Comparison of ENCODE assay signal across 8 cellular contexts in the genomic region with DNA sequence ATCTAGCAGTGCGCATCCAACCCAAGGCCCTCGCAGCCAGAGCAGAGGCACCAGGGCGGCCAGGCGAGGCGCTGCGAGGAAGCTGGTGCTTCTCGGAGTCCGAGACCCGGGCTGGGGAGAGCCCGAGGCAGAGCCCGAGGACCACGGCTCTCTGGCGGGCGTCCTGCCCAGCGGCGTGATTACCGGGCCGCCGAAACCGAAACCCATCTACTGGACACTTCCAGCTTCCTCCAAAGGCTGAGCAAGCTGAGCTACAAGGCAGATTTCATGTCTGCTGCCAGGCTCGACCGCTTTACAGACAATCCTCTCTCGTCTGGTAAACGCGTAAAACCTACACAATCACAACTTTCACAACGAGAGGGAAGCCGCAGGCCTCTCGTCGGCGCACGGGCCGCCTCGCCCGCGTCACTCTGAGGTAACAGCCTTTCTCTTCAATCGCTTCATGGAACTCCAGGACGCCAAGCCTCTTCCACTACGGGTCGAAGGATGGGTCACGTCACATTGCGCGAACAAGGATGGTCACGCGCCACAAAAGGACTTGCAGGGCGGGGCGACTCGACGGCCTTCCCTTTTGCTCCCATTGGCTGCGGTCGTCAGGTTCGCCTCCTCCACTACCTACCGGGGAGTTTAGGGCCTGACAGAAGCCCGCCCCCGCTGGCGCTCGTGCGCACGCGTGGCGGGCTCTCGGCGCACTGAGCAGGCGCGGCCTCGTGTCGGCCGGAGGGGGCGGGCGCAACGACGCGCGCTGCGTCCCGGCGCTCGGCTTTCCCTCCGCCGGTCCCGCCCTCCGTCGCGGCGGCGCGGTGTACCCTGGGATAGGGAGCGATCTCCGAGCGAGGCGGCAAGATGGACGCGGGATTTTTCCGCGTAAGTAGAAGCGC. TPM values are rescaled to one million over a fixed set of nuclear protein-coding genes. Genes with fewer than 3 reads are reported as not detected.
DNase-seq lines count a peak whose midpoint lies in the region; ATAC-seq lines count a peak whose summit lies in the region.

A gene with protein sequence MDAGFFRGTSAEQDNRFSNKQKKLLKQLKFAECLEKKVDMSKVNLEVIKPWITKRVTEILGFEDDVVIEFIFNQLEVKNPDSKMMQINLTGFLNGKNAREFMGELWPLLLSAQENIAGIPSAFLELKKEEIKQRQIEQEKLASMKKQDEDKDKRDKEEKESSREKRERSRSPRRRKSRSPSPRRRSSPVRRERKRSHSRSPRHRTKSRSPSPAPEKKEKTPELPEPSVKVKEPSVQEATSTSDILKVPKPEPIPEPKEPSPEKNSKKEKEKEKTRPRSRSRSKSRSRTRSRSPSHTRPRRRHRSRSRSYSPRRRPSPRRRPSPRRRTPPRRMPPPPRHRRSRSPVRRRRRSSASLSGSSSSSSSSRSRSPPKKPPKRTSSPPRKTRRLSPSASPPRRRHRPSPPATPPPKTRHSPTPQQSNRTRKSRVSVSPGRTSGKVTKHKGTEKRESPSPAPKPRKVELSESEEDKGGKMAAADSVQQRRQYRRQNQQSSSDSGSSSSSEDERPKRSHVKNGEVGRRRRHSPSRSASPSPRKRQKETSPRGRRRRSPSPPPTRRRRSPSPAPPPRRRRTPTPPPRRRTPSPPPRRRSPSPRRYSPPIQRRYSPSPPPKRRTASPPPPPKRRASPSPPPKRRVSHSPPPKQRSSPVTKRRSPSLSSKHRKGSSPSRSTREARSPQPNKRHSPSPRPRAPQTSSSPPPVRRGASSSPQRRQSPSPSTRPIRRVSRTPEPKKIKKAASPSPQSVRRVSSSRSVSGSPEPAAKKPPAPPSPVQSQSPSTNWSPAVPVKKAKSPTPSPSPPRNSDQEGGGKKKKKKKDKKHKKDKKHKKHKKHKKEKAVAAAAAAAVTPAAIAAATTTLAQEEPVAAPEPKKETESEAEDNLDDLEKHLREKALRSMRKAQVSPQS (plus strand): TSS at position 822 of the 881 bp plus-strand sequence. CDS start 25 bp downstream, at position 847.

- H3K9me3 ChIP-seq in BLaER1 treated with 17β-estradiol and CSF1 and Interleukin-3, amounts not matched to agents 10 nM and 100 nM (replicated peaks in 1 of 11) = no peaks in the 10 kb centered on the region

- POLR2A ChIA-PET in activated CD4-positive, alpha-beta T cell treated with anti-CD3 and anti-CD28 coated beads, Interleukin-2, amount 10 ng/mL, durations not matched to agents 7 days and 5 days (lab: Charles Lee) = interaction anchor here (0.6 to 0.7 kb wide), 2 partner anchors 178 to 265 kb away, joined by 3 to 4 read pairs; no protein-coding TSS in a partner anchor

- CTCF ChIA-PET in activated CD4-positive, alpha-beta T cell treated with anti-CD3 and anti-CD28 coated beads, Interleukin-2, amount 10 ng/mL, durations not matched to agents 7 days and 5 days (lab: Charles Lee) = interaction anchor here (0.5 to 1.2 kb wide), 7 partner anchors 12 to 444 kb away, joined by 3 to 4 read pairs (median 3); partner anchors contain the start of gene NIPAL3

- peaks cover 50% of the 10 kb centered on the region for H3K4me1 Mint-ChIP-seq in activated CD4-positive, alpha-beta T cell treated with anti-CD3 and anti-CD28 coated beads, Interleukin-2, amount 10 ng/mL, durations not matched to agents 7 days and 5 days

- H3K27me3 Mint-ChIP-seq in activated CD4-positive, alpha-beta T cell treated with anti-CD3 and anti-CD28 coated beads, Interleukin-2, amount 10 ng/mL, durations not matched to agents 7 days and 5 days = no peaks in the 10 kb centered on the region

- peak within 1 kb of the TSS; percentile 100 for H3K27ac Mint-ChIP-seq in activated CD4-positive, alpha-beta T cell treated with anti-CD3 and anti-CD28 coated beads, Interleukin-2, amount 10 ng/mL, durations not matched to agents 7 days and 5 days

- H3K4me3 ChIP-seq in BLaER1 treated with 17β-estradiol and CSF1 and Interleukin-3, amounts not matched to agents 10 nM and 100 nM = peak within 1 kb of the TSS; percentile 84 to 98 (median 95)

- peak within 1 kb of the TSS; percentile 92 to 99 (median 94) for H3K4me2 ChIP-seq in BLaER1 treated with 17β-estradiol and CSF1 and Interleukin-3, amounts not matched to agents 10 nM and 100 nM

- peak; percentile 95 for ATAC-seq in GM19324 (IDR thresholded peaks at IDR 0.05; ENCODE audit: low FRiP score, unreplicated experiment)
- peak; percentile 66 for ATAC-seq in HG03469 (IDR thresholded peaks at IDR 0.05; ENCODE audit: unreplicated experiment)
- peak; percentile 88 for ATAC-seq in left colon

- H3K9me3 Mint-ChIP-seq in activated CD4-positive, alpha-beta T cell treated with anti-CD3 and anti-CD28 coated beads, Interleukin-2, amount 10 ng/mL, durations not matched to agents 7 days and 5 days = no peaks in the 10 kb centered on the region

- peak within 1 kb of the TSS; percentile 95 to 100 (median 97) for H3K27ac ChIP-seq in BLaER1 treated with 17β-estradiol and CSF1 and Interleukin-3, amounts not matched to agents 10 nM and 100 nM

- peak within 1 kb of the TSS; percentile 92 to 100 (median 98) for H3K9ac ChIP-seq in BLaER1 treated with 17β-estradiol and CSF1 and Interleukin-3, amounts not matched to agents 10 nM and 100 nM

- H3K4me1 ChIP-seq in BLaER1 treated with 17β-estradiol and CSF1 and Interleukin-3, amounts not matched to agents 10 nM and 100 nM = peaks cover 28 to 44% (median 31%) of the 10 kb centered on the region in 10 experiments

- peaks cover 29 to 34% (median 31%) of the 10 kb centered on the region in 11 experiments for H3K36me3 ChIP-seq in BLaER1 treated with 17β-estradiol and CSF1 and Interleukin-3, amounts not matched to agents 10 nM and 100 nM

- H3K27me3 ChIP-seq in BLaER1 treated with 17β-estradiol and CSF1 and Interleukin-3, amounts not matched to agents 10 nM and 100 nM = no peaks in the 10 kb centered on the region

- H4K20me1 ChIP-seq in BLaER1 treated with 17β-estradiol and CSF1 and Interleukin-3, amounts not matched to agents 10 nM and 100 nM = peaks cover 42 to 46% (median 44%) of the 10 kb centered on the region in 11 experiments

- DNase-seq in NCI-H69 (lab: John Stamatoyannopoulos, UW) = peak; percentile 98
- peak; percentile 99 for DNase-seq in activated CD4-positive, alpha-beta T cell treated with anti-CD3 and anti-CD28 coated beads, Interleukin-2, amount 10 ng/mL, durations not matched to agents 7 days and 5 days
- DNase-seq in cortex of kidney (lab: John Stamatoyannopoulos, UW) = peak; percentile 91
- DNase-seq in left colon = peak; percentile 97 to 100
- DNase-seq in stimulated activated CD4-positive, alpha-beta T cell treated with anti-CD3 and anti-CD28 coated beads, Interleukin-1b, Interleukin-23, amount 100 ng/mL, for 48 hours = peak; percentile 100

- intact Hi-C loops in left colon (cut with DNase I, micrococcal nuclease) = no loop called here

- H3K36me3 Mint-ChIP-seq in activated CD4-positive, alpha-beta T cell treated with anti-CD3 and anti-CD28 coated beads, Interleukin-2, amount 10 ng/mL, durations not matched to agents 7 days and 5 days (ENCODE audit: low read depth) = peaks cover 30% of the 10 kb centered on the region

- peak within 1 kb of the TSS; percentile 97 for H3K4me3 Mint-ChIP-seq in activated CD4-positive, alpha-beta T cell treated with anti-CD3 and anti-CD28 coated beads, Interleukin-2, amount 10 ng/mL, durations not matched to agents 7 days and 5 days

RNA-seq across cellular contexts. Expression of the gene that starts here (rescaled TPM):
- 100 to 1,000 TPM; 183 to 191 TPM for total RNA-seq in activated CD4-positive, alpha-beta T cell treated with anti-CD3 and anti-CD28 coated beads, Interleukin-2, amount 10 ng/mL, durations not matched to agents 7 days and 5 days
- 100 to 1,000 TPM; 106 to 115 TPM for total RNA-seq in left colon

Comparison
In these comparisons a context has a peak if more than half of its experiments do, and no peak if none do; other contexts are left out.
1. Peak in every context shown above with its lines: DNase-seq, ATAC-seq, H3K4me3 ChIP-seq and H3K27ac ChIP-seq.